Comparison of ENCODE assay signal across 9 cellular contexts in genomic region chr2:109889909-109890308, GRCh38. TPM values are rescaled to one million over a fixed set of nuclear protein-coding genes. Genes with fewer than 3 reads are reported as not detected.
A peak's percentile ranks its signal among the peaks of the same experiment; 100 is the strongest.
DNase-seq lines count a peak whose midpoint lies in the region; ATAC-seq, FAIRE-seq and TF ChIP-seq lines count a peak whose summit lies in the region.
"Not testable (repeated sequence)": the region's sequence is repeated elsewhere in the genome, so short reads cannot be mapped to it uniquely, and the experiment has no call there.
"Had no signal": no experiment of that assay in that cellular context is flagged by ENCODE, and none has a peak within 500 bp of the region (broad histone marks: within the 10 kb centered on the region; RNA-seq: fewer than 3 reads in every experiment).

No MANE protein-coding gene starts in this region.

- H3K9me1 ChIP-seq in endothelial cell of umbilical vein (replicated peaks; ENCODE audit: control insufficient read depth, extremely low read depth, insufficient read depth, low read length): not testable (repeated sequence)

- BruUV-seq in endothelial cell of umbilical vein (replicated peaks; lab: Mats Ljungman, UMichigan): not testable (repeated sequence)

- not testable (repeated sequence) for H3K27me3 Mint-ChIP-seq in activated T-helper 17 cell treated with anti-CD3 and anti-CD28 coated beads, Interleukin-2, amount 50 U/mL, for 72 hours

- POLR2A ChIA-PET in endothelial cell of umbilical vein (lab: Charles Lee): not testable (repeated sequence)

- DNase-seq in endothelial cell of umbilical vein (ENCODE audit: low read depth, low spot score); left ventricle myocardium superior; right lobe of liver; thoracic aorta (ENCODE audit: low spot score): not testable (repeated sequence)

- not testable (repeated sequence) for H3K27ac ChIP-seq in endothelial cell of umbilical vein (ENCODE audit: insufficient read depth, low read depth, low read length); right lobe of liver; thoracic aorta

- H4K20me1 ChIP-seq in endothelial cell of umbilical vein (replicated peaks; ENCODE audit: control insufficient read depth, extremely low read depth, insufficient read depth, low read length): not testable (repeated sequence)

- not testable (repeated sequence) for TF ChIP-seq POLR2A in endothelial cell of umbilical vein (IDR thresholded peaks at IDR 0.05; ENCODE audit: low read depth, low read length); right lobe of liver (IDR thresholded peaks at IDR 0.05)

- H3K27me3 ChIP-seq in endothelial cell of umbilical vein (ENCODE audit: control insufficient read depth in 2 of 2, insufficient read depth in 2 of 2, low read length in 2 of 2); right lobe of liver; thoracic aorta (replicated peaks; ENCODE audit: insufficient read depth): not testable (repeated sequence)

- dilution Hi-C loops in endothelial cell of umbilical vein (cut with MboI; ENCODE audit: extremely low pct_ligation_motif_present, low sequenced_read_pairs): not testable (repeated sequence)

- H3K36me3 ChIP-seq in endothelial cell of umbilical vein (ENCODE audit: control insufficient read depth in 2 of 2, extremely low read depth in 1 of 2, insufficient read depth in 2 of 2, low read length in 2 of 2); right lobe of liver; thoracic aorta: not testable (repeated sequence)

- H3K4me3 ChIP-seq in endothelial cell of umbilical vein (replicated peaks in 1 of 3; ENCODE audit: insufficient read depth in 1 of 3, low read depth in 1 of 3, low read length in 3 of 3); right lobe of liver; thoracic aorta: not testable (repeated sequence)

- not testable (repeated sequence) for TF ChIP-seq CTCF in endothelial cell of umbilical vein (IDR thresholded peaks at IDR 0.05; ENCODE audit: extremely low read depth in 1 of 2, insufficient read depth in 1 of 2, low read depth in 1 of 2, low read length in 2 of 2); right lobe of liver (IDR thresholded peaks at IDR 0.05); thoracic aorta (IDR thresholded peaks at IDR 0.05)

- H3K4me2 ChIP-seq in endothelial cell of umbilical vein (ENCODE audit: insufficient read depth, low read length): not testable (repeated sequence)

- H3K27ac Mint-ChIP-seq in activated T-helper 17 cell treated with anti-CD3 and anti-CD28 coated beads, Interleukin-2, amount 50 U/mL, for 72 hours: not testable (repeated sequence)

- peak; percentile 77 for FAIRE-seq in endothelial cell of umbilical vein (lab: Jason Lieb, UNC)

- intact Hi-C loops in endothelial cell of umbilical vein (cut with micrococcal nuclease); left ventricle myocardium superior (cut with micrococcal nuclease); right lobe of liver (cut with DNase I): not testable (repeated sequence)

- H3K9me3 ChIP-seq in endothelial cell of umbilical vein (replicated peaks; ENCODE audit: control insufficient read depth, insufficient read depth, low read length); right lobe of liver; thoracic aorta: not testable (repeated sequence)

- CTCF ChIA-PET in endothelial cell of umbilical vein (lab: Charles Lee): not testable (repeated sequence)

- H3K4me1 ChIP-seq in endothelial cell of umbilical vein (ENCODE audit: control insufficient read depth, extremely low read depth, insufficient read depth, low read length); right lobe of liver; thoracic aorta (ENCODE audit: control insufficient read depth in 1 of 2, low read depth in 2 of 2): not testable (repeated sequence)

- H3K4me3 Mint-ChIP-seq in activated T-helper 17 cell treated with anti-CD3 and anti-CD28 coated beads, Interleukin-2, amount 50 U/mL, for 72 hours: not testable (repeated sequence)

- not testable (repeated sequence) for H2AFZ ChIP-seq in endothelial cell of umbilical vein (ENCODE audit: low read depth, low read length)

- H3K4me1 Mint-ChIP-seq in activated T-helper 17 cell treated with anti-CD3 and anti-CD28 coated beads, Interleukin-2, amount 50 U/mL, for 72 hours: not testable (repeated sequence)

- not testable (repeated sequence) for H3K36me3 Mint-ChIP-seq in activated T-helper 17 cell treated with anti-CD3 and anti-CD28 coated beads, Interleukin-2, amount 50 U/mL, for 72 hours (ENCODE audit: low read depth)

- no CpG with 5 or more reads among the region's 4 CpGs for WGBS in right lobe of liver (ENCODE audit: insufficient coverage, low coverage, low lambda C conversion rate, missing lambda C conversion rate)

- H3K79me2 ChIP-seq in endothelial cell of umbilical vein (ENCODE audit: control insufficient read depth, insufficient read depth, low read length): not testable (repeated sequence)

- not testable (repeated sequence) for H3K9me3 Mint-ChIP-seq in activated T-helper 17 cell treated with anti-CD3 and anti-CD28 coated beads, Interleukin-2, amount 50 U/mL, for 72 hours

- peak; percentile 45 for ATAC-seq in GM21529 (IDR thresholded peaks at IDR 0.05; ENCODE audit: unreplicated experiment)
- peak; percentile 55 for ATAC-seq in HG02884 (IDR thresholded peaks at IDR 0.05; ENCODE audit: unreplicated experiment)
- ATAC-seq in SK-N-SH treated with all-trans-retinoic acid at 6 μM for 48 hours: peak; percentile 82
- ATAC-seq in activated T-helper 17 cell treated with anti-CD3 and anti-CD28 coated beads, Interleukin-2, amount 50 U/mL, for 72 hours (replicated peaks): peak; percentile 53
- ATAC-seq in left ventricle myocardium superior: peak; percentile 43
- peak; percentile 68 to 80 (median 72) for ATAC-seq in right lobe of liver
- ATAC-seq in thoracic aorta (ENCODE audit: insufficient number of reproducible peaks, low FRiP score, low read depth): peak; percentile 73

- H3K9ac ChIP-seq in endothelial cell of umbilical vein (replicated peaks; ENCODE audit: extremely low read depth, insufficient read depth, low read length): not testable (repeated sequence)

RNA-seq across cellular contexts. Expression of gene LIMS3, which starts 8.6 kb away (rescaled TPM):
- 1 to 10 TPM in 1 of 2 donors, under 1 TPM in 1; 0.65 to 2.8 TPM for total RNA-seq in activated T-helper 17 cell treated with anti-CD3 and anti-CD28 coated beads, Interleukin-2, amount 50 U/mL, for 72 hours
- total RNA-seq in endothelial cell of umbilical vein (9.4 and 17.8 TPM in 2 replicates), left ventricle myocardium superior (2.6 TPM), right lobe of liver (1 to 10 TPM in 1 of 6 experiments, under 1 TPM in 3, not detected in 2; 0.22 to 1.0 (median 0.34) TPM), thoracic aorta (10 to 100 TPM; 16.3 to 43.6 TPM)
- 12.3 and 13.5 TPM in 2 replicates for polyA plus RNA-seq in endothelial cell of umbilical vein
- 6.9 and 9.8 TPM in 2 replicates for polyA plus RNA-seq in endothelial cell of umbilical vein (2011; cell fraction: cytosol; rRNA removed)
- polyA plus RNA-seq in endothelial cell of umbilical vein (2011; cell fraction: nucleus; rRNA removed): 79.1 and 94.6 TPM in 2 replicates
- 12.2 and 16.0 TPM in 2 replicates for polyA plus RNA-seq in endothelial cell of umbilical vein (2012)
- 48.5 and 75.3 TPM in 2 replicates for polyA minus RNA-seq in endothelial cell of umbilical vein
- not detected for polyA minus RNA-seq in endothelial cell of umbilical vein (2011; cell fraction: cytosol; rRNA and poly(A)+ RNA removed)
- polyA minus RNA-seq in endothelial cell of umbilical vein (2011; cell fraction: nucleus; rRNA and poly(A)+ RNA removed): 49.9 and 69.4 TPM in 2 replicates
- total RNA-seq: CD4-positive, CD25-positive, alpha-beta regulatory T cell had no signal
